In the genomic region with DNA sequence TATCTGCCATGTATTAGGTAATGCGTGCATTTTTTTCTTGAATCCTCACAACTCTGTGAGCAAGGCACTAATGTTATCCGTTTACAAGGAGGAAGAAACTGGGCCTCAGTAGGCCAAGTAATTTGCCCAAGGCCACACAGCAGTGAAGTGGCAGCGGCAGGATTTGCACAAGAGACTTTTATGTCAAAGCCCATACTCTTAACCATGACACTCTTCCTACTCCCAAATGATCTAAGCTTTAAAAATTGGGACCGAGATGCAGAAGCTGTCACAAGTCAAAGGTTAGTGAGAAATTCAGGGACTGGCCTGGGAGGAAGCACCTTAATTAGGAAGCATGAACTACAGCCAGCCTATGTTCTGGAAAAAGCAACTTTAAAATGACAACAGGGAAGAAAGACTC, we compare ENCODE assay signal across 10 cellular contexts. TPM values are rescaled to one million over a fixed set of nuclear protein-coding genes. Genes with fewer than 3 reads are reported as not detected.
DNase-seq lines count a peak whose midpoint lies in the region; ATAC-seq, FAIRE-seq and TF ChIP-seq lines count a peak whose summit lies in the region.
"Had no signal": no experiment of that assay in that cellular context is flagged by ENCODE, and none has a peak within 500 bp of the region (broad histone marks: within the 10 kb centered on the region; RNA-seq: fewer than 3 reads in every experiment).

No MANE protein-coding gene starts in this region.

- CTCF ChIA-PET in activated CD4-positive, alpha-beta memory T cell treated with anti-CD3 and anti-CD28 coated beads, Interleukin-2, amount 10 ng/mL, durations not matched to agents 7 days and 5 days (lab: Charles Lee): interaction anchor here (1.3 to 2.0 kb wide), 3 partner anchors 10 to 79 kb away, joined by 5 to 11 read pairs (median 6); partner anchors contain the start of gene MAP3K14

- H3K9me3 ChIP-seq in lower lobe of right lung (no peaks in the 10 kb centered on the region), kidney (ENCODE audit: control insufficient read depth in 1 of 2, low read length in 2 of 2) (no peaks in the 10 kb centered on the region)

- peak overlapping the region; percentile 38 for H3K4me3 Mint-ChIP-seq in activated T-cell treated with anti-CD3 and anti-CD28 coated beads, Interleukin-2, amount 50 U/mL, for 24 hours
- no peak overlapping the region for H3K4me3 Mint-ChIP-seq in activated CD4-positive, alpha-beta memory T cell treated with anti-CD3 and anti-CD28 coated beads, Interleukin-2, amount 10 ng/mL, durations not matched to agents 7 days and 5 days
- H3K4me3 Mint-ChIP-seq in stimulated activated naive B cell treated with anti-CD40 and anti-IgM and Interleukin-4, amounts not matched to agents 10 μg/mL and 1 μg/mL and 100 μg/mL, for 72 hours: peak overlapping the region; percentile 58 to 60

- H3K27me3 ChIP-seq in lower lobe of right lung (ENCODE audit: low read depth): no peaks in the 10 kb centered on the region

- ATAC-seq in lower lobe of right lung: no peak
- no peak for ATAC-seq in stimulated activated naive B cell treated with anti-CD40 and anti-IgM and Interleukin-4, amounts not matched to agents 10 μg/mL and 1 μg/mL and 100 μg/mL, for 72 hours (replicated peaks)
- ATAC-seq in GM19395 (IDR thresholded peaks at IDR 0.05; ENCODE audit: unreplicated experiment): no peak

- no peaks in the 10 kb centered on the region for H3K9me3 Mint-ChIP-seq in activated T-cell treated with anti-CD3 and anti-CD28 coated beads, Interleukin-2, amount 50 U/mL, for 24 hours
- no peaks in the 10 kb centered on the region for H3K9me3 Mint-ChIP-seq in activated CD4-positive, alpha-beta memory T cell treated with anti-CD3 and anti-CD28 coated beads, Interleukin-2, amount 10 ng/mL, durations not matched to agents 7 days and 5 days
- H3K9me3 Mint-ChIP-seq in stimulated activated naive B cell treated with anti-CD40 and anti-IgM and Interleukin-4, amounts not matched to agents 10 μg/mL and 1 μg/mL and 100 μg/mL, for 72 hours: no peaks in the 10 kb centered on the region

- peak overlapping the region; percentile 91 for H3K27ac Mint-ChIP-seq in activated T-cell treated with anti-CD3 and anti-CD28 coated beads, Interleukin-2, amount 50 U/mL, for 24 hours
- peak overlapping the region; percentile 55 for H3K27ac Mint-ChIP-seq in activated CD4-positive, alpha-beta memory T cell treated with anti-CD3 and anti-CD28 coated beads, Interleukin-2, amount 10 ng/mL, durations not matched to agents 7 days and 5 days
- H3K27ac Mint-ChIP-seq in stimulated activated naive B cell treated with anti-CD40 and anti-IgM and Interleukin-4, amounts not matched to agents 10 μg/mL and 1 μg/mL and 100 μg/mL, for 72 hours: peak overlapping the region; percentile 92

- H3K27ac ChIP-seq in lower lobe of right lung (peak overlapping the region; percentile 7), kidney (ENCODE audit: low read depth in 2 of 2, low read length in 2 of 2) (peak overlapping the region in 1 of 2 donors; percentile 2)

- H3K36me3 ChIP-seq in lower lobe of right lung: no peaks in the 10 kb centered on the region
- H3K36me3 ChIP-seq in kidney (ENCODE audit: control insufficient read depth in 1 of 2, insufficient read depth in 2 of 2, low read length in 2 of 2): no peaks in the 10 kb centered on the region

- H3K27me3 Mint-ChIP-seq in activated T-cell treated with anti-CD3 and anti-CD28 coated beads, Interleukin-2, amount 50 U/mL, for 24 hours: no peaks in the 10 kb centered on the region
- H3K27me3 Mint-ChIP-seq in activated CD4-positive, alpha-beta memory T cell treated with anti-CD3 and anti-CD28 coated beads, Interleukin-2, amount 10 ng/mL, durations not matched to agents 7 days and 5 days: no peaks in the 10 kb centered on the region
- no peaks in the 10 kb centered on the region for H3K27me3 Mint-ChIP-seq in stimulated activated naive B cell treated with anti-CD40 and anti-IgM and Interleukin-4, amounts not matched to agents 10 μg/mL and 1 μg/mL and 100 μg/mL, for 72 hours

- intact Hi-C loops in lower lobe of right lung (cut with DNase I): no loop called here
- intact Hi-C loops in kidney (cut with DNase I): no loop called here

- peaks cover 89% of the 10 kb centered on the region for H3K36me3 Mint-ChIP-seq in activated T-cell treated with anti-CD3 and anti-CD28 coated beads, Interleukin-2, amount 50 U/mL, for 24 hours (ENCODE audit: low read depth)
- peaks cover 62% of the 10 kb centered on the region for H3K36me3 Mint-ChIP-seq in activated CD4-positive, alpha-beta memory T cell treated with anti-CD3 and anti-CD28 coated beads, Interleukin-2, amount 10 ng/mL, durations not matched to agents 7 days and 5 days (ENCODE audit: low read depth)
- H3K36me3 Mint-ChIP-seq in stimulated activated naive B cell treated with anti-CD40 and anti-IgM and Interleukin-4, amounts not matched to agents 10 μg/mL and 1 μg/mL and 100 μg/mL, for 72 hours: peaks cover 49 to 80% of the 10 kb centered on the region in 2 donors

- POLR2A ChIA-PET in activated CD4-positive, alpha-beta memory T cell treated with anti-CD3 and anti-CD28 coated beads, Interleukin-2, amount 10 ng/mL, durations not matched to agents 7 days and 5 days (lab: Charles Lee): interaction anchor here (1.0 to 9.9 kb wide), 3 partner anchors 10 to 13 kb away, joined by 4 to 135 read pairs (median 16); partner anchors contain the start of gene MAP3K14

- H3K4me3 ChIP-seq in lower lobe of right lung (no peak overlapping the region), kidney (ENCODE audit: low read length in 2 of 2) (no peak overlapping the region)

- no peak for DNase-seq in activated T-cell treated with anti-CD3 and anti-CD28 coated beads, Interleukin-2, amount 50 U/mL, for 24 hours
- no peak for DNase-seq in activated T-cell treated with anti-CD3 and anti-CD28 coated beads for 4 hours
- DNase-seq in activated CD4-positive, alpha-beta memory T cell treated with anti-CD3 and anti-CD28 coated beads, Interleukin-2, amount 10 ng/mL, durations not matched to agents 7 days and 5 days: no peak
- no peak for DNase-seq in lower lobe of right lung
- DNase-seq in stimulated activated naive B cell treated with anti-CD40 and anti-IgM and Interleukin-4, amounts not matched to agents 10 μg/mL and 1 μg/mL and 100 μg/mL, for 72 hours: no peak
- DNase-seq in stimulated activated naive CD4-positive, alpha-beta T cell (lab: John Stamatoyannopoulos, UW): no peak
- DNase-seq in kidney: no peak
- DNase-seq: cerebellar nuclear complex, NCI-H1694 treated with DMSO at 0.1 percent for 48 hours had no signal

- TF ChIP-seq CTCF in lower lobe of right lung (IDR thresholded peaks at IDR 0.05): no peak
- no peak for TF ChIP-seq CTCF in kidney (IDR thresholded peaks at IDR 0.05; ENCODE audit: borderline replicate concordance, extremely low read depth, insufficient read depth)

- H3K4me1 ChIP-seq in lower lobe of right lung (peaks cover 80% of the 10 kb centered on the region), kidney (ENCODE audit: control insufficient read depth in 1 of 2, insufficient read depth in 1 of 2, low read depth in 1 of 2, low read length in 2 of 2) (peaks cover 23% of the 10 kb centered on the region in 2 donors)

- no peak overlapping the region for H3K9ac ChIP-seq in kidney (ENCODE audit: low read length in 2 of 2)

- peaks cover 90% of the 10 kb centered on the region for H3K4me1 Mint-ChIP-seq in activated T-cell treated with anti-CD3 and anti-CD28 coated beads, Interleukin-2, amount 50 U/mL, for 24 hours (ENCODE audit: low read depth)
- peaks cover 83% of the 10 kb centered on the region for H3K4me1 Mint-ChIP-seq in activated CD4-positive, alpha-beta memory T cell treated with anti-CD3 and anti-CD28 coated beads, Interleukin-2, amount 10 ng/mL, durations not matched to agents 7 days and 5 days
- H3K4me1 Mint-ChIP-seq in stimulated activated naive B cell treated with anti-CD40 and anti-IgM and Interleukin-4, amounts not matched to agents 10 μg/mL and 1 μg/mL and 100 μg/mL, for 72 hours: peaks cover 50 to 86% of the 10 kb centered on the region in 2 donors

- no peak for FAIRE-seq in kidney (lab: Jason Lieb, UNC)

RNA-seq across cellular contexts. Expression of gene MAP3K14, which starts 10.7 kb away (rescaled TPM):
- 10 to 100 TPM; 28.7 to 30.6 TPM for total RNA-seq in activated CD4-positive, alpha-beta memory T cell treated with anti-CD3 and anti-CD28 coated beads, Interleukin-2, amount 10 ng/mL, durations not matched to agents 7 days and 5 days
- total RNA-seq in lower lobe of right lung (9.3 TPM), kidney (24.5 TPM)
- polyA plus RNA-seq in kidney (ENCODE audit: insufficient read depth, low read depth, low replicate concordance): 7.6 TPM

RNA-seq across cellular contexts. Expression of gene SPATA32, which starts 44.2 kb away (rescaled TPM):
- total RNA-seq in activated CD4-positive, alpha-beta memory T cell treated with anti-CD3 and anti-CD28 coated beads, Interleukin-2, amount 10 ng/mL, durations not matched to agents 7 days and 5 days: under 1 TPM; 0.20 to 0.23 TPM
- total RNA-seq in lower lobe of right lung (not detected), kidney (not detected)
- polyA plus RNA-seq in kidney (ENCODE audit: insufficient read depth, low read depth, low replicate concordance): not detected
